ENCODE assay signal across 35 cellular contexts in the genomic region with DNA sequence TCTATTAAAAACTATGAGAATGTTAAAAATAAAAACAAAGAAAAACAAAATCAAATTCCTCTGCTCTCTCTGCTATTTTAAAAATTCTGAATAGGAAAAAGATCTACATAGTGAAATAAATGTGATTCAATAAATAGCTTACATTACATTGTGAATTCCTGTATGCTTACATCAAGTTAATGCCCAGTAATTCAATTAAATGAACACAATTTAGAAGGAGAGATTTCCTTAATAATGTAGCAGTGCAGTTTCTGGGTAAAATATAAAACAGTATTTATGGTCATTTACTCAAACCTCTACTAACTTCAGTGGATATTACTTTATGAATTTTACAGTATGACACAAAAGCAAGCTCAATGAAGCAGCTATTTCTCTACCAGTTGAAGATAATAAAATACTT.
"Had no signal": no experiment of that assay in that cellular context is flagged by ENCODE, and none has a peak within 500 bp of the region (broad histone marks: within the 10 kb centered on the region; RNA-seq: fewer than 3 reads in every experiment).

No MANE protein-coding gene starts in this region.

- H3K27me3 Mint-ChIP-seq: activated B cell treated with CpG ODN at 0.5 μM for 24 hours; activated CD4-positive, alpha-beta memory T cell treated with anti-CD3 and anti-CD28 coated beads for 36 hours; activated CD4-positive, alpha-beta T cell treated with anti-CD3 and anti-CD28 coated beads, Interleukin-2, amount 10 ng/mL, durations not matched to agents 24 days and 14 days; activated CD8-positive, alpha-beta T cell treated with anti-CD3 and anti-CD28 coated beads for 36 hours; activated naive CD8-positive, alpha-beta T cell treated with anti-CD3 and anti-CD28 coated beads for 36 hours; activated T-helper 17 cell treated with anti-CD3 and anti-CD28 coated beads, Interleukin-2, amount 50 U/mL, for 72 hours had no signal

- H3K4me1 Mint-ChIP-seq: activated B cell treated with CpG ODN at 0.5 μM for 24 hours; activated CD4-positive, alpha-beta T cell treated with anti-CD3 and anti-CD28 coated beads, Interleukin-2, amount 10 ng/mL, durations not matched to agents 24 days and 14 days; activated naive CD8-positive, alpha-beta T cell treated with anti-CD3 and anti-CD28 coated beads for 36 hours; activated T-helper 17 cell treated with anti-CD3 and anti-CD28 coated beads, Interleukin-2, amount 50 U/mL, for 72 hours had no signal

- H3K9me3 ChIP-seq: adrenal gland, body of pancreas, breast epithelium had no signal

- H3K4me3 ChIP-seq: adrenal gland, body of pancreas, breast epithelium had no signal

- H3K4me3 Mint-ChIP-seq: activated B cell treated with CpG ODN at 0.5 μM for 24 hours; activated CD4-positive, alpha-beta memory T cell treated with anti-CD3 and anti-CD28 coated beads for 36 hours; activated CD4-positive, alpha-beta T cell treated with anti-CD3 and anti-CD28 coated beads, Interleukin-2, amount 10 ng/mL, durations not matched to agents 24 days and 14 days; activated CD8-positive, alpha-beta T cell treated with anti-CD3 and anti-CD28 coated beads for 36 hours; activated naive CD4-positive, alpha-beta T cell treated with anti-CD3 and anti-CD28 coated beads for 36 hours; activated naive CD8-positive, alpha-beta T cell treated with anti-CD3 and anti-CD28 coated beads for 36 hours; activated T-cell treated with anti-CD3 and anti-CD28 coated beads, Interleukin-2, amount 50 U/mL, for 4 hours; activated T-cell treated with anti-CD3 and anti-CD28 coated beads, Interleukin-2, amount 50 U/mL, for 72 hours; activated T-helper 1 cell treated with anti-CD3 and anti-CD28 coated beads, Interleukin-12 subunit alpha, Interleukin-12 subunit beta, Interleukin-2, Interleukin-4 antibody, amounts not matched to agents 30 ng/mL and 10 ng/mL and 1 ng/mL, durations not matched to agents 14 hours and 24 hours and 36 hours; activated T-helper 17 cell treated with anti-CD3 and anti-CD28 coated beads, Interleukin-2, amount 50 U/mL, for 72 hours; T-helper 1 cell treated with Interleukin-12 subunit alpha and Interleukin-12 subunit beta and Interleukin-4 antibody, amounts not matched to agents 30 μg/mL and 1 μg/mL, for 36 hours; T-helper 2 cell treated with Interferon-gamma antibody and Interleukin-4, amounts not matched to agents 5 μg/mL and 100 μg/mL, for 36 hours had no signal

- H3K9me3 Mint-ChIP-seq: activated CD4-positive, alpha-beta T cell treated with anti-CD3 and anti-CD28 coated beads, Interleukin-2, amount 10 ng/mL, durations not matched to agents 24 days and 14 days; activated naive CD4-positive, alpha-beta T cell treated with anti-CD3 and anti-CD28 coated beads for 36 hours; activated naive CD8-positive, alpha-beta T cell treated with anti-CD3 and anti-CD28 coated beads for 36 hours; activated T-cell treated with anti-CD3 and anti-CD28 coated beads, Interleukin-2, amount 50 U/mL, for 4 hours had no signal

- DNase-seq: activated B cell treated with CpG ODN at 0.5 μM for 24 hours; activated CD4-positive, alpha-beta memory T cell treated with anti-CD3 and anti-CD28 coated beads for 36 hours; activated CD4-positive, alpha-beta T cell treated with anti-CD3 and anti-CD28 coated beads for 4 hours; activated CD4-positive, alpha-beta T cell treated with anti-CD3 and anti-CD28 coated beads, Interleukin-2, amount 10 ng/mL, durations not matched to agents 24 days and 14 days; activated CD4-positive, alpha-beta T cell treated with anti-CD3 and anti-CD28 coated beads, Interleukin-2, amount 50 U/mL, for 1 hour; activated CD4-positive, alpha-beta T cell treated with anti-CD3 and anti-CD28 coated beads, Interleukin-2, amount 50 U/mL, for 4 hours; activated CD4-positive, CD25-positive, alpha-beta regulatory T cell treated with anti-CD3 and anti-CD28 coated beads, Interleukin-2, amount 50 U/mL, for 72 hours; activated CD8-positive, alpha-beta memory T cell treated with anti-CD3 and anti-CD28 coated beads, Interleukin-2, amount 50 U/mL, for 4 hours; activated CD8-positive, alpha-beta T cell treated with anti-CD3 and anti-CD28 coated beads for 36 hours; activated effector memory CD4-positive, alpha-beta T cell treated with anti-CD3 and anti-CD28 coated beads, Interleukin-2, amount 50 U/mL, for 16 hours; activated gamma-delta T cell treated with Interleukin-2 at 50 U/mL for 16 hours; activated naive CD4-positive, alpha-beta T cell; activated naive CD4-positive, alpha-beta T cell treated with anti-CD3 and anti-CD28 coated beads for 36 hours; activated naive CD4-positive, alpha-beta T cell treated with anti-CD3 and anti-CD28 coated beads, Interleukin-2, amount 50 U/mL, for 16 hours; activated naive CD8-positive, alpha-beta T cell treated with anti-CD3 and anti-CD28 coated beads for 36 hours; activated T-cell treated with anti-CD3 and anti-CD28 coated beads for 4 hours; activated T-cell treated with anti-CD3 and anti-CD28 coated beads, Interleukin-2, amount 50 U/mL, for 1 hour; activated T-cell treated with anti-CD3 and anti-CD28 coated beads, Interleukin-2, amount 50 U/mL, for 4 hours; activated T-cell treated with anti-CD3 and anti-CD28 coated beads, Interleukin-2, amount 50 U/mL, for 72 hours; adrenal gland; amniotic stem cell; aorta; body of pancreas; brain microvascular endothelial cell; central memory CD4-positive, alpha-beta T cell; T-helper 1 cell; T-helper 2 cell; T-helper 9 cell had no signal

- H3K27ac Mint-ChIP-seq: activated B cell treated with CpG ODN at 0.5 μM for 24 hours; activated CD4-positive, alpha-beta memory T cell treated with anti-CD3 and anti-CD28 coated beads for 36 hours; activated CD4-positive, alpha-beta T cell treated with anti-CD3 and anti-CD28 coated beads, Interleukin-2, amount 10 ng/mL, durations not matched to agents 24 days and 14 days; activated CD8-positive, alpha-beta T cell treated with anti-CD3 and anti-CD28 coated beads for 36 hours; activated naive CD4-positive, alpha-beta T cell treated with anti-CD3 and anti-CD28 coated beads for 36 hours; activated naive CD4-positive, alpha-beta T cell treated with anti-CD3 and anti-CD28 coated beads, Interleukin-2, amount 50 U/mL, for 72 hours; activated naive CD8-positive, alpha-beta T cell treated with anti-CD3 and anti-CD28 coated beads for 36 hours; activated T-cell treated with anti-CD3 and anti-CD28 coated beads, Interleukin-2, amount 50 U/mL, for 72 hours; activated T-helper 1 cell treated with anti-CD3 and anti-CD28 coated beads, Interleukin-12 subunit alpha, Interleukin-12 subunit beta, Interleukin-2, Interleukin-4 antibody, amounts not matched to agents 30 ng/mL and 10 ng/mL and 1 ng/mL, durations not matched to agents 14 hours and 24 hours and 36 hours; activated T-helper 17 cell treated with anti-CD3 and anti-CD28 coated beads, Interleukin-2, amount 50 U/mL, for 72 hours; T-helper 1 cell treated with Interleukin-12 subunit alpha and Interleukin-12 subunit beta and Interleukin-4 antibody, amounts not matched to agents 30 μg/mL and 1 μg/mL, for 36 hours; T-helper 2 cell treated with Interferon-gamma antibody and Interleukin-4, amounts not matched to agents 5 μg/mL and 100 μg/mL, for 36 hours had no signal

- H3K4me1 ChIP-seq: adrenal gland, body of pancreas, breast epithelium had no signal

- H3K36me3 ChIP-seq: adrenal gland, brain microvascular endothelial cell, breast epithelium had no signal

- H3K27ac ChIP-seq: adrenal gland, body of pancreas, brain microvascular endothelial cell, breast epithelium, VCaP had no signal

- H3K36me3 Mint-ChIP-seq: activated CD4-positive, alpha-beta memory T cell treated with anti-CD3 and anti-CD28 coated beads for 36 hours; activated naive CD4-positive, alpha-beta T cell treated with anti-CD3 and anti-CD28 coated beads, Interleukin-2, amount 50 U/mL, for 72 hours; activated naive CD8-positive, alpha-beta T cell treated with anti-CD3 and anti-CD28 coated beads for 36 hours had no signal

- H3K27me3 ChIP-seq: adrenal gland, body of pancreas, brain microvascular endothelial cell, breast epithelium had no signal

- ATAC-seq: activated CD8-positive, alpha-beta T cell treated with anti-CD3 and anti-CD28 coated beads for 36 hours; activated naive CD4-positive, alpha-beta T cell treated with anti-CD3 and anti-CD28 coated beads, Interleukin-2, amount 50 U/mL, for 72 hours; activated T-cell treated with anti-CD3 and anti-CD28 coated beads, Interleukin-2, amount 50 U/mL, for 4 hours; activated T-cell treated with anti-CD3 and anti-CD28 coated beads, Interleukin-2, amount 50 U/mL, for 72 hours; activated T-helper 17 cell treated with anti-CD3 and anti-CD28 coated beads, Interleukin-2, amount 50 U/mL, for 72 hours; body of pancreas had no signal
